Comparison of ENCODE assay signal across 1 cellular context in genomic region chr12:49776858-49777257, GRCh38.
TF ChIP-seq lines count a peak whose summit lies in the region.

No MANE protein-coding gene starts in this region.

TF ChIP-seq in SK-N-SH, 30 proteins besides CTCF, POLR2A, EP300 and RAD21 (continued from another document):
- no peak for TF ChIP-seq JUND (IDR thresholded peaks at IDR 0.05)
- no peak for TF ChIP-seq SMC3 (IDR thresholded peaks at IDR 0.05; ENCODE audit: low read depth, low read length)
- no peak for TF ChIP-seq TAF1 (IDR thresholded peaks at IDR 0.05; ENCODE audit: borderline replicate concordance, low read depth, low read length)
- no peak for TF ChIP-seq ELF1 (IDR thresholded peaks at IDR 0.05)
- TF ChIP-seq MEF2A (IDR thresholded peaks at IDR 0.05; ENCODE audit: borderline replicate concordance, low read depth): no peak
- TF ChIP-seq RXRA (IDR thresholded peaks at IDR 0.05; ENCODE audit: borderline replicate concordance, low read depth): no peak
- TF ChIP-seq NRF1 (IDR thresholded peaks at IDR 0.05; ENCODE audit: low read depth, low read length): no peak
- TF ChIP-seq EZH2phosphoT487 (IDR thresholded peaks at IDR 0.05; ENCODE audit: borderline replicate concordance, low read depth): no peak
- no peak for TF ChIP-seq GATA2 (CRISPR knock-in tag; IDR thresholded peaks at IDR 0.05)
- TF ChIP-seq RFX5 (IDR thresholded peaks at IDR 0.05; ENCODE audit: low read length): no peak
